Comparison of ENCODE assay signal across 25 cellular contexts in genomic region chr2:216554286-216554685, GRCh38. TPM values are rescaled to one million over a fixed set of nuclear protein-coding genes. Genes with fewer than 3 reads are reported as not detected.
DNase-seq lines count a peak whose midpoint lies in the region; ATAC-seq, FAIRE-seq and TF ChIP-seq lines count a peak whose summit lies in the region.
"Had no signal": no experiment of that assay in that cellular context is flagged by ENCODE, and none has a peak within 500 bp of the region (broad histone marks: within the 10 kb centered on the region; RNA-seq: fewer than 3 reads in every experiment).

No MANE protein-coding gene starts in this region.

- H3K23ac ChIP-seq in H1 (ENCODE audit: insufficient read length), result no peak overlapping the region

- H3K56ac ChIP-seq in H1 (replicated peaks; ENCODE audit: insufficient read length, low read depth, low read length), result no peak overlapping the region

- H4K20me1 ChIP-seq in SK-N-SH (ENCODE audit: insufficient read depth) (no peaks in the 10 kb centered on the region), H1 (replicated peaks in 1 of 2; ENCODE audit: control insufficient read depth in 1 of 2, insufficient read depth in 2 of 2, low read length in 2 of 2) (no peaks in the 10 kb centered on the region)

- no peak for DNase-seq in SK-N-SH
- no peak for DNase-seq in H1 (ENCODE audit: low read depth in 1 of 2, low spot score in 2 of 2)
- DNase-seq in stimulated activated CD8-positive, alpha-beta memory T cell treated with anti-CD3 and anti-CD28 coated beads, Interleukin-7, amount 100 ng/mL, for 4 hours (ENCODE audit: low read depth in 2 of 2), result peak; percentile 2 to 9
- DNase-seq in stimulated activated CD4-positive, alpha-beta T cell treated with anti-CD3 and anti-CD28 coated beads, Interleukin-1b, Interleukin-23, amount 100 ng/mL, for 48 hours, result no peak
- DNase-seq: 8988T; activated B cell treated with CpG ODN at 0.5 μM for 24 hours; activated CD8-positive, alpha-beta memory T cell treated with anti-CD3 and anti-CD28 coated beads for 24 hours; BE2C; endodermal cell; GF-D8; GM23248; naive B cell; NCI-H1105; NCI-H526; SIG-M5; small intestine; trophoblast cell had no signal

- H3K27me3 ChIP-seq in SK-N-SH (ENCODE audit: insufficient read depth), result no peaks in the 10 kb centered on the region
- H3K27me3 ChIP-seq in H1 (replicated peaks in 1 of 4; ENCODE audit: control insufficient read depth in 3 of 4, extremely low read depth in 1 of 4, insufficient read depth in 3 of 4, low read length in 3 of 4), result no peaks in the 10 kb centered on the region
- H3K27me3 ChIP-seq: BE2C had no signal

- H4K8ac ChIP-seq in H1 (ENCODE audit: extremely low read depth, insufficient read depth, low read length), result no peak overlapping the region

- H3K4ac ChIP-seq in H1 (replicated peaks; ENCODE audit: insufficient read length, low read depth, low read length), result no peak overlapping the region

- H2AK5ac ChIP-seq in H1 (ENCODE audit: low read depth, low read length), result no peak overlapping the region

- no peaks in the 10 kb centered on the region for H3K79me1 ChIP-seq in H1 (ENCODE audit: low read depth, low read length)

- peak overlapping the region; percentile 63; the same call in 1 of the 2 replicates for H2BK15ac ChIP-seq in H1 (ENCODE audit: low read length)

- no peak overlapping the region for H4K91ac ChIP-seq in H1 (replicated peaks; ENCODE audit: insufficient read length, low read length)

- H3K4me1 ChIP-seq in SK-N-SH (ENCODE audit: control insufficient read depth in 1 of 2, insufficient read depth in 2 of 2, low read depth in 1 of 2, low read length in 1 of 2), result peaks cover 20 to 82% of the 10 kb centered on the region in 2 experiments; a peak in 3 of 4 replicates
- H3K4me1 ChIP-seq in H1 (replicated peaks in 1 of 4; ENCODE audit: control insufficient read depth in 3 of 4, insufficient read depth in 4 of 4, low read length in 3 of 4), result peaks cover 11 to 21% (median 13%) of the 10 kb centered on the region in 4 experiments

- WGBS in SK-N-SH (ENCODE audit: low lambda C conversion rate), result 88% methylated on average over 3 of the region's 3 CpGs
- WGBS in H1 (ENCODE audit: extremely low coverage in 1 of 2, insufficient coverage in 1 of 2, insufficient read length in 1 of 2, insufficient replicate concordance in 2 of 2, low coverage in 1 of 2, low lambda C conversion rate in 2 of 2, missing lambda C conversion rate in 1 of 2), 2 experiments, result 91% methylated on average over 3 of the region's 3 CpGs; no CpG with 5 or more reads in 1 of the 2 experiments

- no peak for ATAC-seq in SK-N-SH treated with all-trans-retinoic acid at 6 μM for 48 hours
- ATAC-seq in HG03378 (IDR thresholded peaks at IDR 0.05; ENCODE audit: unreplicated experiment), result peak; percentile 57
- no peak for ATAC-seq in GM19397 (IDR thresholded peaks at IDR 0.05; ENCODE audit: unreplicated experiment)
- ATAC-seq in HG02840 (IDR thresholded peaks at IDR 0.05; ENCODE audit: low FRiP score, unreplicated experiment), result no peak

- no peaks in the 10 kb centered on the region for H3K9me2 ChIP-seq in SK-N-SH

- TF ChIP-seq EP300 in SK-N-SH (IDR thresholded peaks at IDR 0.05; ENCODE audit: borderline replicate concordance in 1 of 2, low read depth in 1 of 2, low read length in 1 of 2) (no peak), H1 (IDR thresholded peaks at IDR 0.05; ENCODE audit: borderline replicate concordance in 1 of 2, low read depth in 2 of 2, low read length in 2 of 2) (no peak)

- FAIRE-seq in H1 (lab: Jason Lieb, UNC), result no peak
- FAIRE-seq: GM12891, islet of Langerhans, small intestine had no signal

- H3K27ac ChIP-seq in SK-N-SH (ENCODE audit: low read depth in 2 of 2, low read length in 1 of 2), result peak overlapping the region; percentile 62 to 86; a peak in 3 of 4 replicates
- H3K27ac ChIP-seq in H1 (ENCODE audit: low read depth, low read length), result no peak overlapping the region
- H3K27ac ChIP-seq: GM23248, KMS-11 had no signal

- H3K23me2 ChIP-seq in H1 (ENCODE audit: low read depth, low read length), result no peaks in the 10 kb centered on the region

- H3K9ac ChIP-seq in SK-N-SH (no peak overlapping the region), H1 (replicated peaks in 1 of 4; ENCODE audit: extremely low read depth in 1 of 4, low read depth in 3 of 4, low read length in 3 of 4) (no peak overlapping the region)
- H3K9ac ChIP-seq: GM23248, KMS-11 had no signal

- H2BK120ac ChIP-seq in H1 (replicated peaks; ENCODE audit: low read depth, low read length), result no peak overlapping the region

- no peaks in the 10 kb centered on the region for H3K79me2 ChIP-seq in SK-N-SH (ENCODE audit: insufficient read depth)
- H3K79me2 ChIP-seq in H1 (ENCODE audit: control insufficient read depth in 1 of 2, insufficient read depth in 2 of 2, low read length in 2 of 2), result no peaks in the 10 kb centered on the region

- H2BK5ac ChIP-seq in H1 (ENCODE audit: low read depth, low read length), result no peak overlapping the region; the same call in 1 of the 2 replicates

- peaks cover 38% of the 10 kb centered on the region for H3F3A ChIP-seq in SK-N-SH (replicated peaks; ENCODE audit: insufficient read depth)

- H3K36me3 ChIP-seq in SK-N-SH (replicated peaks in 1 of 2; ENCODE audit: control insufficient read depth in 1 of 2, insufficient read depth in 2 of 2, low read length in 1 of 2) (no peaks in the 10 kb centered on the region), H1 (ENCODE audit: control insufficient read depth in 2 of 4, insufficient read depth in 4 of 4, low read length in 3 of 4) (no peaks in the 10 kb centered on the region)
- H3K36me3 ChIP-seq: BE2C had no signal

- H2BK12ac ChIP-seq in H1 (ENCODE audit: low read depth, low read length), result peak overlapping the region; percentile 2; the same call in 1 of the 2 replicates

- H2AFZ ChIP-seq in SK-N-SH (ENCODE audit: low read depth) (no peak overlapping the region), H1 (ENCODE audit: low read length) (no peak overlapping the region)
- H2AFZ ChIP-seq: GM23248 had no signal

- TF ChIP-seq RAD21 in SK-N-SH (IDR thresholded peaks at IDR 0.05; ENCODE audit: low read length) (no peak), H1 (IDR thresholded peaks at IDR 0.05 in 1 of 2, conservative IDR thresholded peaks at IDR 0.05 in 1 of 2; ENCODE audit: low read depth in 2 of 2, low read length in 2 of 2) (no peak)

- TF ChIP-seq POLR2A in H1 (IDR thresholded peaks at IDR 0.05; ENCODE audit: control extremely low read depth in 1 of 2, low read depth in 2 of 2, low read length in 2 of 2), result no peak

- 0 out of 2 replicates have a peak overlapping the region, but pooled peaks have one; percentile 38 for H2BK20ac ChIP-seq in H1 (ENCODE audit: low read length)

- no peak overlapping the region for H4K5ac ChIP-seq in H1 (ENCODE audit: insufficient read length, low read depth, low read length)

- no peak overlapping the region for H3K4me3 ChIP-seq in SK-N-SH (ENCODE audit: low read depth in 2 of 2, low read length in 1 of 2)
- H3K4me3 ChIP-seq in H1 (ENCODE audit: extremely low read depth in 1 of 4, insufficient read depth in 2 of 4, low read depth in 3 of 4, low read length in 4 of 4), result no peak overlapping the region
- H3K4me3 ChIP-seq: GM23248, lung had no signal

- no peak overlapping the region for H3K14ac ChIP-seq in H1 (ENCODE audit: insufficient read length)

- no peak for TF ChIP-seq CTCF in SK-N-SH (IDR thresholded peaks at IDR 0.05)
- no peak for TF ChIP-seq CTCF in H1 (IDR thresholded peaks at IDR 0.05; ENCODE audit: control extremely low read depth in 1 of 3, insufficient read depth in 1 of 3, low read depth in 1 of 3, low read length in 3 of 3)

- H3K9me3 ChIP-seq in SK-N-SH (no peaks in the 10 kb centered on the region), H1 (ENCODE audit: insufficient read depth in 2 of 2, low read depth in 1 of 2, low read length in 1 of 2) (no peaks in the 10 kb centered on the region)
- H3K9me3 ChIP-seq: BE2C had no signal

- POLR2A ChIA-PET in SK-N-SH (lab: Yijun Ruan, JAX) (no interaction called here), H1 (lab: Charles Lee; ENCODE audit: partially characterized antibody) (interaction anchor here (1.1 kb wide), 1 partner anchor 56 kb away, joined by 4 read pairs; the partner anchor contains the start of gene RPL37A)

- CTCF ChIA-PET in SK-N-SH (lab: Yijun Ruan, JAX) (interaction anchor here (1.1 to 1.3 kb wide), 2 partner anchors 14 to 99 kb away, joined by 3 read pairs; no protein-coding TSS in a partner anchor), H1 (lab: Charles Lee; ENCODE audit: partially characterized antibody) (interaction anchor here (0.8 to 1.1 kb wide), 2 partner anchors 55 to 111 kb away, joined by 3 read pairs; no protein-coding TSS in a partner anchor)

- H3K4me2 ChIP-seq in SK-N-SH, result peak overlapping the region; percentile 32; the same call in 1 of the 2 replicates
- H3K4me2 ChIP-seq in H1 (ENCODE audit: insufficient read depth in 1 of 2, low read depth in 2 of 2, low read length in 2 of 2), result no peak overlapping the region
- H3K4me2 ChIP-seq: KMS-11 had no signal

- H3K18ac ChIP-seq in H1 (ENCODE audit: extremely low read depth, low read length), result no peak overlapping the region

TF ChIP-seq in SK-N-SH treated with all-trans-retinoic acid at 6 μM for 48 hours, 23 proteins besides CTCF, POLR2A, EP300 and RAD21 (continues in another document):
- TF ChIP-seq SNAI2 (CRISPR knock-in tag; IDR thresholded peaks at IDR 0.05) (no peak), TCF4 (CRISPR knock-in tag; IDR thresholded peaks at IDR 0.05; ENCODE audit: borderline replicate concordance) (no peak), CSDC2 (CRISPR knock-in tag; IDR thresholded peaks at IDR 0.05) (no peak), ARNTL (CRISPR knock-in tag; IDR thresholded peaks at IDR 0.05; ENCODE audit: borderline replicate concordance, low read depth) (no peak), ZFP30 (CRISPR knock-in tag; IDR thresholded peaks at IDR 0.05) (no peak)

TF ChIP-seq in H1, 55 proteins besides CTCF, POLR2A, EP300 and RAD21 (continues in another document):
- TF ChIP-seq CBX8 (IDR thresholded peaks at IDR 0.05; ENCODE audit: borderline replicate concordance, low read depth, low read length) (no peak), TAF7 (optimal IDR thresholded peaks at IDR 0.05; ENCODE audit: borderline replicate concordance, low read depth, low read length) (no peak), CBX5 (IDR thresholded peaks at IDR 0.05; ENCODE audit: low read depth, low read length) (no peak), SP4 (IDR thresholded peaks at IDR 0.05; ENCODE audit: low read length) (no peak)

RNA-seq across cellular contexts. Expression of gene RPL37A, which starts 55.6 kb away (rescaled TPM):
- polyA plus RNA-seq in SK-N-SH (2012; rRNA removed) (2,018 and 3,014 TPM in 2 replicates), H1 (2011; rRNA removed) (1,723 and 1,737 TPM in 2 replicates)
- 1,664 and 2,199 TPM in 2 replicates for polyA plus RNA-seq in SK-N-SH (2012; cell fraction: cytosol; rRNA removed)
- 828 and 1,169 TPM in 2 replicates for polyA plus RNA-seq in SK-N-SH (2012; cell fraction: nucleus; rRNA removed)
- total RNA-seq in H1 (2021; fragmentation: NEBNext Ultra II Directional; extraction: Animal tissue kit (Norgen Biotek cat#: 25700)), result 3,180 and 3,341 TPM in 2 replicates
- polyA plus RNA-seq in H1 (2011; cell fraction: cytosol; rRNA removed), result 2,977 TPM
- polyA plus RNA-seq in H1 (2011; cell fraction: nucleus; rRNA removed), result 4,552 TPM
- 3,740 to 6,593 TPM (median 5,844 TPM) in 4 replicates for polyA plus RNA-seq in H1 (2012, experiment 1 of 2)
- polyA plus RNA-seq in H1 (2012, experiment 2 of 2), result 4,216 TPM
- polyA plus RNA-seq in H1 (2013, experiment 1 of 2), result 12,293 TPM
- 12,251 TPM for polyA plus RNA-seq in H1 (2013, experiment 2 of 2)
- 601 and 656 TPM in 2 replicates for polyA minus RNA-seq in H1 (2011; rRNA and poly(A)+ RNA removed)
- polyA minus RNA-seq in H1 (2011; cell fraction: cytosol; rRNA and poly(A)+ RNA removed), result 1,160 TPM
- 777 TPM for polyA minus RNA-seq in H1 (2011; cell fraction: nucleus; rRNA and poly(A)+ RNA removed)

Comparison
In these comparisons a context has a peak if more than half of its experiments do, and no peak if none do; other contexts are left out.
1. DNase-seq: peak in stimulated activated CD8-positive, alpha-beta memory T cell treated with anti-CD3 and anti-CD28 coated beads, Interleukin-7, amount 100 ng/mL, for 4 hours (2 of 2); none in SK-N-SH (single experiment), H1 (0 of 2) and stimulated activated CD4-positive, alpha-beta T cell treated with anti-CD3 and anti-CD28 coated beads, Interleukin-1b, Interleukin-23, amount 100 ng/mL, for 48 hours (single experiment).